In genomic region chr3:197504239-197505191, GRCh38 we compare ENCODE assay signal across 21 cellular contexts. TPM values are rescaled to one million over a fixed set of nuclear protein-coding genes. Genes with fewer than 3 reads are reported as not detected.
DNase-seq lines count a peak whose midpoint lies in the region; ATAC-seq, FAIRE-seq and TF ChIP-seq lines count a peak whose summit lies in the region.
"Had no signal": no experiment of that assay in that cellular context is flagged by ENCODE, and none has a peak within 500 bp of the region (broad histone marks: within the 10 kb centered on the region; RNA-seq: fewer than 3 reads in every experiment).

No MANE protein-coding gene starts in this region.

- no peak overlapping the region for H3K4ac ChIP-seq in H1 (replicated peaks; ENCODE audit: insufficient read length, low read depth, low read length)

- peak overlapping the region; percentile 20; the same call in 1 of the 2 replicates for H3K4me3 ChIP-seq in SK-N-MC
- H3K4me3 ChIP-seq in H1 (ENCODE audit: extremely low read depth in 1 of 4, insufficient read depth in 2 of 4, low read depth in 3 of 4, low read length in 4 of 4), result no peak overlapping the region
- H3K4me3 ChIP-seq: GM12878, left ventricle myocardium inferior, vagina had no signal

- no peaks in the 10 kb centered on the region for H3K79me1 ChIP-seq in H1 (ENCODE audit: low read depth, low read length)

- DNase-seq in SK-N-MC (ENCODE audit: low read depth, low spot score) (no peak), H1 (ENCODE audit: low read depth in 1 of 2, low spot score in 2 of 2) (no peak), medulla oblongata (ENCODE audit: extremely low spot score) (peak; percentile 32), substantia nigra (lab: John Stamatoyannopoulos, UW) (peak in 19 of 49 donors; percentile 10 to 53 (median 23)), NCI-H2196 (lab: John Stamatoyannopoulos, UW; ENCODE audit: unreplicated experiment) (no peak)
- DNase-seq: activated CD4-positive, alpha-beta T cell treated with anti-CD3 and anti-CD28 coated beads, Interleukin-2, amount 10 ng/mL, durations not matched to agents 7 days and 5 days; activated CD8-positive, alpha-beta memory T cell treated with anti-CD3 and anti-CD28 coated beads, Interleukin-2, amount 10 ng/mL, durations not matched to agents 7 days and 5 days; cerebellar nuclear complex; DMS79; effector CD8-positive, alpha-beta T cell; KG1; left ventricle myocardium inferior; NCI-H187; NCI-H69; Right ventricle myocardium superior; stimulated activated CD4-positive, alpha-beta T cell treated with anti-CD3 and anti-CD28 coated beads, Interleukin-1b, Interleukin-23, amount 100 ng/mL, for 48 hours; T-cell had no signal

- 87% methylated on average over 17 of the region's 22 CpGs; no CpG with 5 or more reads in 1 of the 2 experiments for WGBS in H1 (ENCODE audit: extremely low coverage in 1 of 2, insufficient coverage in 1 of 2, insufficient read length in 1 of 2, insufficient replicate concordance in 2 of 2, low coverage in 1 of 2, low lambda C conversion rate in 2 of 2, missing lambda C conversion rate in 1 of 2), 2 experiments

- no peak overlapping the region for H2AK5ac ChIP-seq in H1 (ENCODE audit: low read depth, low read length)

- TF ChIP-seq CTCF in H1 (IDR thresholded peaks at IDR 0.05; ENCODE audit: control extremely low read depth in 1 of 3, insufficient read depth in 1 of 3, low read depth in 1 of 3, low read length in 3 of 3), result no peak

- H3K4me2 ChIP-seq in H1 (ENCODE audit: insufficient read depth in 1 of 2, low read depth in 2 of 2, low read length in 2 of 2), result no peak overlapping the region

- peaks cover 0 to 4% (median 2%) of the 10 kb centered on the region in 4 experiments; a peak in 2 of 7 replicates for H3K27me3 ChIP-seq in H1 (replicated peaks in 1 of 4; ENCODE audit: control insufficient read depth in 3 of 4, extremely low read depth in 1 of 4, insufficient read depth in 3 of 4, low read length in 3 of 4)
- H3K27me3 ChIP-seq: vagina had no signal

- H2BK15ac ChIP-seq in H1 (ENCODE audit: low read length), result no peak overlapping the region

- H3K9me3 ChIP-seq in SK-N-MC (ENCODE audit: low read depth, low read length) (no peaks in the 10 kb centered on the region), H1 (ENCODE audit: insufficient read depth in 2 of 2, low read depth in 1 of 2, low read length in 1 of 2) (no peaks in the 10 kb centered on the region)
- H3K9me3 ChIP-seq: left ventricle myocardium inferior, vagina had no signal

- no peaks in the 10 kb centered on the region for H4K20me1 ChIP-seq in H1 (replicated peaks in 1 of 2; ENCODE audit: control insufficient read depth in 1 of 2, insufficient read depth in 2 of 2, low read length in 2 of 2)

- H3K18ac ChIP-seq in H1 (ENCODE audit: extremely low read depth, low read length), result no peak overlapping the region

- no peak overlapping the region for H2BK5ac ChIP-seq in H1 (ENCODE audit: low read depth, low read length)

- H3K79me2 ChIP-seq in H1 (ENCODE audit: control insufficient read depth in 1 of 2, insufficient read depth in 2 of 2, low read length in 2 of 2), result no peaks in the 10 kb centered on the region

- CTCF ChIA-PET in H1 (lab: Charles Lee; ENCODE audit: partially characterized antibody), result interaction anchor here (1.0 to 2.6 kb wide), 5 partner anchors 12 to 281 kb away, joined by 3 to 12 read pairs (median 3); no protein-coding TSS in a partner anchor

- POLR2A ChIA-PET in H1 (lab: Charles Lee; ENCODE audit: partially characterized antibody), result no interaction called here

- H2BK12ac ChIP-seq in H1 (ENCODE audit: low read depth, low read length), result no peak overlapping the region

- H3K27ac ChIP-seq in SK-N-MC (no peak overlapping the region; the same call in 1 of the 2 replicates), H1 (ENCODE audit: low read depth, low read length) (no peak overlapping the region), substantia nigra (ENCODE audit: low read depth, low read length, poor library complexity, severe bottlenecking) (peak overlapping the region; percentile 74)
- H3K27ac ChIP-seq: left ventricle myocardium inferior, vagina had no signal

- ATAC-seq in HG02938 (IDR thresholded peaks at IDR 0.05; ENCODE audit: unreplicated experiment), result no peak
- no peak for ATAC-seq in GM18870 (IDR thresholded peaks at IDR 0.05; ENCODE audit: unreplicated experiment)
- ATAC-seq: activated CD8-positive, alpha-beta memory T cell treated with anti-CD3 and anti-CD28 coated beads, Interleukin-2, amount 10 ng/mL, durations not matched to agents 7 days and 5 days; GM12878; T-cell had no signal

- no peak overlapping the region for H3K23ac ChIP-seq in H1 (ENCODE audit: insufficient read length)

- no peak overlapping the region for H2AFZ ChIP-seq in H1 (ENCODE audit: low read length)

- peaks cover 0 to 7% (median 2%) of the 10 kb centered on the region in 4 experiments; a peak in 4 of 7 replicates for H3K4me1 ChIP-seq in H1 (replicated peaks in 1 of 4; ENCODE audit: control insufficient read depth in 3 of 4, insufficient read depth in 4 of 4, low read length in 3 of 4)

- TF ChIP-seq POLR2A in H1 (IDR thresholded peaks at IDR 0.05; ENCODE audit: control extremely low read depth in 1 of 2, low read depth in 2 of 2, low read length in 2 of 2), result no peak

- no peak overlapping the region for H3K9ac ChIP-seq in SK-N-MC (ENCODE audit: insufficient read length)
- no peak overlapping the region for H3K9ac ChIP-seq in H1 (replicated peaks in 1 of 4; ENCODE audit: extremely low read depth in 1 of 4, low read depth in 3 of 4, low read length in 3 of 4)

- TF ChIP-seq RAD21 in H1 (IDR thresholded peaks at IDR 0.05 in 1 of 2, conservative IDR thresholded peaks at IDR 0.05 in 1 of 2; ENCODE audit: low read depth in 2 of 2, low read length in 2 of 2), result no peak

- no peaks in the 10 kb centered on the region for H3K23me2 ChIP-seq in H1 (ENCODE audit: low read depth, low read length)

- no peak for FAIRE-seq in H1 (lab: Jason Lieb, UNC)
- FAIRE-seq: GM12878 had no signal

- H2BK120ac ChIP-seq in H1 (replicated peaks; ENCODE audit: low read depth, low read length), result no peak overlapping the region

- H3K56ac ChIP-seq in H1 (replicated peaks; ENCODE audit: insufficient read length, low read depth, low read length), result no peak overlapping the region

- TF ChIP-seq EP300 in H1 (IDR thresholded peaks at IDR 0.05; ENCODE audit: borderline replicate concordance in 1 of 2, low read depth in 2 of 2, low read length in 2 of 2), result no peak

- H3K36me3 ChIP-seq in SK-N-MC (ENCODE audit: insufficient read depth, low read length), result no peaks in the 10 kb centered on the region
- no peaks in the 10 kb centered on the region for H3K36me3 ChIP-seq in H1 (ENCODE audit: control insufficient read depth in 2 of 4, insufficient read depth in 4 of 4, low read length in 3 of 4)
- H3K36me3 ChIP-seq: left ventricle myocardium inferior, vagina had no signal

- H4K91ac ChIP-seq in H1 (replicated peaks; ENCODE audit: insufficient read length, low read length), result no peak overlapping the region

- H2BK20ac ChIP-seq in H1 (ENCODE audit: low read length), result no peak overlapping the region

- H3K14ac ChIP-seq in H1 (ENCODE audit: insufficient read length), result no peak overlapping the region

- H4K8ac ChIP-seq in H1 (ENCODE audit: extremely low read depth, insufficient read depth, low read length), result peak overlapping the region; percentile 6; the same call in 1 of the 2 replicates

- no peak overlapping the region for H4K5ac ChIP-seq in H1 (ENCODE audit: insufficient read length, low read depth, low read length)

TF ChIP-seq in H1, 55 proteins besides CTCF, POLR2A, EP300 and RAD21:
- TF ChIP-seq TAF7 (optimal IDR thresholded peaks at IDR 0.05; ENCODE audit: borderline replicate concordance, low read depth, low read length), result no peak
- no peak for TF ChIP-seq SAP30 (IDR thresholded peaks at IDR 0.05; ENCODE audit: insufficient read depth, insufficient replicate concordance, low read length)
- TF ChIP-seq TCF12 (IDR thresholded peaks at IDR 0.05; ENCODE audit: low read depth, low read length), result no peak
- no peak for TF ChIP-seq POLR2AphosphoS5 (IDR thresholded peaks at IDR 0.05; ENCODE audit: low read depth, low read length)
- TF ChIP-seq RNF2 (IDR thresholded peaks at IDR 0.05; ENCODE audit: borderline replicate concordance, low read depth, low read length, missing control alignments, poor library complexity, severe bottlenecking), result no peak
- no peak for TF ChIP-seq HDAC6 (IDR thresholded peaks at IDR 0.05; ENCODE audit: low read depth, low read length)
- TF ChIP-seq CEBPB (IDR thresholded peaks at IDR 0.05; ENCODE audit: low read depth, low read length), result no peak
- TF ChIP-seq FOSL1 (IDR thresholded peaks at IDR 0.05; ENCODE audit: insufficient read depth, low read depth, low read length), result no peak
- TF ChIP-seq SIRT6 (IDR thresholded peaks at IDR 0.05; ENCODE audit: low read length), result no peak
- no peak for TF ChIP-seq SUZ12 (IDR thresholded peaks at IDR 0.05; ENCODE audit: low read length)

RNA-seq across cellular contexts. Expression of gene BDH1, which starts 51.3 kb away (rescaled TPM):
- 24.0 and 27.2 TPM in 2 replicates for total RNA-seq in H1 (2021; fragmentation: NEBNext Ultra II Directional; extraction: Animal tissue kit (Norgen Biotek cat#: 25700))
- 27.7 and 28.1 TPM in 2 replicates for polyA plus RNA-seq in H1 (2011; rRNA removed)
- polyA plus RNA-seq in H1 (2011; cell fraction: cytosol; rRNA removed), result 35.9 TPM
- 45.8 TPM for polyA plus RNA-seq in H1 (2011; cell fraction: nucleus; rRNA removed)
- polyA plus RNA-seq in H1 (2012, experiment 1 of 2), result 21.0 to 34.8 TPM (median 31.0 TPM) in 4 replicates
- 18.8 TPM for polyA plus RNA-seq in H1 (2012, experiment 2 of 2)
- polyA plus RNA-seq in H1 (2013, experiment 1 of 2), result 16.2 TPM
- 14.6 TPM for polyA plus RNA-seq in H1 (2013, experiment 2 of 2)
- polyA minus RNA-seq in H1 (2011; rRNA and poly(A)+ RNA removed), result 28.8 and 37.6 TPM in 2 replicates
- 12.6 TPM for polyA minus RNA-seq in H1 (2011; cell fraction: cytosol; rRNA and poly(A)+ RNA removed)
- polyA minus RNA-seq in H1 (2011; cell fraction: nucleus; rRNA and poly(A)+ RNA removed), result 26.3 TPM
